ENCODE assay signal across 17 cellular contexts in genomic region chr1:11524465-11525150, GRCh38. TPM values are rescaled to one million over a fixed set of nuclear protein-coding genes. Genes with fewer than 3 reads are reported as not detected.
DNase-seq lines count a peak whose midpoint lies in the region; ATAC-seq and TF ChIP-seq lines count a peak whose summit lies in the region.
"Had no signal": no experiment of that assay in that cellular context is flagged by ENCODE, and none has a peak within 500 bp of the region (broad histone marks: within the 10 kb centered on the region; RNA-seq: fewer than 3 reads in every experiment).

No MANE protein-coding gene starts in this region.

- peaks cover 3% of the 10 kb centered on the region for H3K27me3 Mint-ChIP-seq in activated naive CD4-positive, alpha-beta T cell treated with anti-CD3 and anti-CD28 coated beads, Interleukin-2, amount 10 ng/mL, durations not matched to agents 7 days and 5 days
- no peaks in the 10 kb centered on the region for H3K27me3 Mint-ChIP-seq in activated naive CD4-positive, alpha-beta T cell treated with anti-CD3 and anti-CD28 coated beads for 36 hours (ENCODE audit: low read depth)
- H3K27me3 Mint-ChIP-seq in WTC11 (ENCODE audit: low read depth): no peaks in the 10 kb centered on the region
- H3K27me3 Mint-ChIP-seq: CD4-positive, alpha-beta memory T cell had no signal

- H3K4me1 Mint-ChIP-seq in activated naive CD4-positive, alpha-beta T cell treated with anti-CD3 and anti-CD28 coated beads, Interleukin-2, amount 10 ng/mL, durations not matched to agents 7 days and 5 days: no peaks in the 10 kb centered on the region
- H3K4me1 Mint-ChIP-seq in activated naive CD4-positive, alpha-beta T cell treated with anti-CD3 and anti-CD28 coated beads for 36 hours (ENCODE audit: low read depth): no peaks in the 10 kb centered on the region
- peaks cover 7% of the 10 kb centered on the region for H3K4me1 Mint-ChIP-seq in WTC11
- H3K4me1 Mint-ChIP-seq: CD14-positive monocyte; CD4-positive, alpha-beta memory T cell had no signal

- H3K9me3 ChIP-seq in osteoblast (ENCODE audit: low read depth, low read length) (no peaks in the 10 kb centered on the region), upper lobe of right lung (no peaks in the 10 kb centered on the region)
- H3K9me3 ChIP-seq: BLaER1 had no signal

- DNase-seq in activated naive CD4-positive, alpha-beta T cell treated with anti-CD3 and anti-CD28 coated beads, Interleukin-2, amount 10 ng/mL, durations not matched to agents 7 days and 5 days: peak; percentile 1
- DNase-seq in activated naive CD4-positive, alpha-beta T cell treated with anti-CD3 and anti-CD28 coated beads for 36 hours: no peak
- peak; percentile 2 for DNase-seq in WTC11 (ENCODE audit: low spot score)
- peak; percentile 56 for DNase-seq in osteoblast (ENCODE audit: insufficient read length, low spot score, missing footprints)
- peak; percentile 16 for DNase-seq in upper lobe of right lung
- no peak for DNase-seq in DMS114 treated with DMSO at 0.1 percent for 48 hours (lab: John Stamatoyannopoulos, UW; ENCODE audit: unreplicated experiment)
- DNase-seq in NCI-H2029 (lab: John Stamatoyannopoulos, UW): no peak
- DNase-seq in SKM-1 (lab: John Stamatoyannopoulos, UW; ENCODE audit: unreplicated experiment): no peak
- DNase-seq: 8988T; CD4-positive, alpha-beta memory T cell; DMS79 treated with DMSO at 0.1 percent for 48 hours; GF-D8; GM23248; IMR-90 had no signal

- no peaks in the 10 kb centered on the region for H3K9me3 Mint-ChIP-seq in activated naive CD4-positive, alpha-beta T cell treated with anti-CD3 and anti-CD28 coated beads, Interleukin-2, amount 10 ng/mL, durations not matched to agents 7 days and 5 days
- H3K9me3 Mint-ChIP-seq in activated naive CD4-positive, alpha-beta T cell treated with anti-CD3 and anti-CD28 coated beads for 36 hours: no peaks in the 10 kb centered on the region
- H3K9me3 Mint-ChIP-seq in WTC11: no peaks in the 10 kb centered on the region
- H3K9me3 Mint-ChIP-seq: CD4-positive, alpha-beta memory T cell had no signal

- H3K36me3 ChIP-seq in osteoblast (ENCODE audit: insufficient read depth, low read length) (no peaks in the 10 kb centered on the region), upper lobe of right lung (no peaks in the 10 kb centered on the region)

- no peaks in the 10 kb centered on the region for H3K79me2 ChIP-seq in osteoblast (ENCODE audit: insufficient read depth, low read length)

- no peak overlapping the region for H2AFZ ChIP-seq in osteoblast (ENCODE audit: low read length)
- H2AFZ ChIP-seq: GM23248 had no signal

- TF ChIP-seq CTCF in WTC11 (IDR thresholded peaks at IDR 0.05) (no peak), osteoblast (IDR thresholded peaks at IDR 0.05; ENCODE audit: extremely low read depth, low read depth, low read length) (no peak), upper lobe of right lung (IDR thresholded peaks at IDR 0.05) (no peak)

- no peaks in the 10 kb centered on the region for H3K36me3 Mint-ChIP-seq in activated naive CD4-positive, alpha-beta T cell treated with anti-CD3 and anti-CD28 coated beads, Interleukin-2, amount 10 ng/mL, durations not matched to agents 7 days and 5 days
- no peaks in the 10 kb centered on the region for H3K36me3 Mint-ChIP-seq in activated naive CD4-positive, alpha-beta T cell treated with anti-CD3 and anti-CD28 coated beads for 36 hours (ENCODE audit: low read depth)
- H3K36me3 Mint-ChIP-seq in WTC11: 0 out of 2 replicates have a peak, but pooled peaks cover 2% of the 10 kb centered on the region
- H3K36me3 Mint-ChIP-seq: CD14-positive monocyte; CD4-positive, alpha-beta memory T cell had no signal

- H3K4me3 ChIP-seq in osteoblast (ENCODE audit: insufficient read depth, low read length) (no peak overlapping the region), upper lobe of right lung (no peak overlapping the region)
- H3K4me3 ChIP-seq: BLaER1, GM23248 had no signal

- no peak overlapping the region for H3K4me3 Mint-ChIP-seq in activated naive CD4-positive, alpha-beta T cell treated with anti-CD3 and anti-CD28 coated beads, Interleukin-2, amount 10 ng/mL, durations not matched to agents 7 days and 5 days
- no peak overlapping the region for H3K4me3 Mint-ChIP-seq in activated naive CD4-positive, alpha-beta T cell treated with anti-CD3 and anti-CD28 coated beads for 36 hours
- no peak overlapping the region for H3K4me3 Mint-ChIP-seq in WTC11
- H3K4me3 Mint-ChIP-seq: CD14-positive monocyte had no signal

- no peak overlapping the region for H3K4me2 ChIP-seq in osteoblast (ENCODE audit: insufficient read depth, low read length)
- H3K4me2 ChIP-seq: BLaER1 had no signal

- H3K4me1 ChIP-seq in osteoblast (ENCODE audit: insufficient read depth, low read length) (no peaks in the 10 kb centered on the region), upper lobe of right lung (no peaks in the 10 kb centered on the region)

- POLR2A ChIA-PET in WTC11 (lab: Charles Lee): no interaction called here

- H4K20me1 ChIP-seq in osteoblast (ENCODE audit: insufficient read depth, low read length): no peaks in the 10 kb centered on the region
- H4K20me1 ChIP-seq: BLaER1 had no signal

- CTCF ChIA-PET in activated naive CD4-positive, alpha-beta T cell treated with anti-CD3 and anti-CD28 coated beads, Interleukin-2, amount 10 ng/mL, durations not matched to agents 7 days and 5 days (lab: Charles Lee): no interaction called here
- CTCF ChIA-PET in activated naive CD4-positive, alpha-beta T cell treated with anti-CD3 and anti-CD28 coated beads for 36 hours (lab: Charles Lee): no interaction called here
- CTCF ChIA-PET in WTC11 (lab: Charles Lee): interaction anchor here (0.7 kb wide), 1 partner anchor 160 kb away, joined by 5 read pairs; no protein-coding TSS in a partner anchor

- no peaks in the 10 kb centered on the region for H3K27me3 ChIP-seq in osteoblast (ENCODE audit: insufficient read depth, low read length)
- H3K27me3 ChIP-seq in upper lobe of right lung: no peaks in the 10 kb centered on the region
- H3K27me3 ChIP-seq: BLaER1 had no signal

- no peak overlapping the region for H3K27ac Mint-ChIP-seq in activated naive CD4-positive, alpha-beta T cell treated with anti-CD3 and anti-CD28 coated beads, Interleukin-2, amount 10 ng/mL, durations not matched to agents 7 days and 5 days
- H3K27ac Mint-ChIP-seq in activated naive CD4-positive, alpha-beta T cell treated with anti-CD3 and anti-CD28 coated beads for 36 hours: no peak overlapping the region
- no peak overlapping the region for H3K27ac Mint-ChIP-seq in WTC11
- H3K27ac Mint-ChIP-seq: CD14-positive monocyte; CD4-positive, alpha-beta memory T cell had no signal

- H3K27ac ChIP-seq in osteoblast (ENCODE audit: low read depth, low read length): no peak overlapping the region
- H3K27ac ChIP-seq in upper lobe of right lung: no peak overlapping the region
- H3K27ac ChIP-seq: BLaER1, GM23248 had no signal

- intact Hi-C loops in activated naive CD4-positive, alpha-beta T cell treated with anti-CD3 and anti-CD28 coated beads for 36 hours (cut with micrococcal nuclease): no loop called here
- intact Hi-C loops in upper lobe of right lung (cut with DNase I): no loop called here

- ATAC-seq in WTC11 (no peak), upper lobe of right lung (no peak)
- ATAC-seq: HCT116 had no signal

TF ChIP-seq in WTC11, 78 proteins besides CTCF, POLR2A, EP300 and RAD21:
- TF ChIP-seq SP1 (CRISPR knock-in tag; conservative IDR thresholded peaks at IDR 0.05): no peak
- no peak for TF ChIP-seq SMAD3 (CRISPR knock-in tag; IDR thresholded peaks at IDR 0.05; ENCODE audit: borderline replicate concordance)
- TF ChIP-seq NFATC4 (CRISPR knock-in tag; IDR thresholded peaks at IDR 0.05): no peak

RNA-seq across cellular contexts. Expression of gene DISP3, which starts 45.7 kb away (rescaled TPM):
- under 1 TPM; 0.07 to 0.17 TPM for total RNA-seq in activated naive CD4-positive, alpha-beta T cell treated with anti-CD3 and anti-CD28 coated beads for 36 hours
- total RNA-seq in WTC11 (2021) (5.9 to 6.1 TPM (median 6.0 TPM) in 3 replicates), osteoblast (under 0.01 TPM in 2 replicates), upper lobe of right lung (not detected)
- total RNA-seq: GM23248, IMR-90 had no signal

Comparison
In these comparisons a context has a peak if more than half of its experiments do, and no peak if none do; other contexts are left out.
1. DNase-seq: peak in activated naive CD4-positive, alpha-beta T cell treated with anti-CD3 and anti-CD28 coated beads, Interleukin-2, amount 10 ng/mL, durations not matched to agents 7 days and 5 days (single experiment), WTC11 (single experiment), osteoblast (single experiment) and upper lobe of right lung (single experiment); none in activated naive CD4-positive, alpha-beta T cell treated with anti-CD3 and anti-CD28 coated beads for 36 hours (single experiment), DMS114 treated with DMSO at 0.1 percent for 48 hours (single experiment), NCI-H2029 (single experiment) and SKM-1 (single experiment).